ENCODE assay signal across 8 cellular contexts in the genomic region with DNA sequence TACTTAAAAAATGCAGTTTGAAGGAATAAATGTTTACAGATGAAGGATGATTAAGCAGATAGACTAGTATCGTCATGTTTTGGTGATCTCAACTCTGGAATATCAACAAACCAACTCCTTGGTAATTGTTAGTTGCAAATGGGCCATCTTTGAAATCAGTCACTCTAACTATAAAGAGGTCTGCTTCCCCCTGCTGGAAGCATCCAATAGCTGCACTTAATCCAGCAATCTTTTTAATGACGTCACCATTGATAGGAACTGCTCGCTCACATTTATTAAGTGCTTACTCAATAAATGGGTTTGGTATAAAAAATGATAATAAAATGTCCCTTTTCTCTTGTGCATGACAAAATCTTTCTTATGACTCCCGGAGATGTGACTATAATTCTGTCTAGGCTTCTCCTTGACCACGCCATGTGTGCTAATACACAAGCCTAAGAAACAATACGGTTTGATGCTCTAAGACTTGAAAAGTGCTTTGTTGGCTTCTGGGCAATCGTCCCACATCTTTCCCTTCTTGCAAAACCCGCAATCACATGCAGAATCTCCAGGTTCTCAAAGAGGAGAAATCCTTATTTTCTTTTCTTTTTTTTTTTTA.
DNase-seq lines count a peak whose midpoint lies in the region; ATAC-seq and TF ChIP-seq lines count a peak whose summit lies in the region.

No MANE protein-coding gene starts in this region.

- H3K36me3 Mint-ChIP-seq in T-helper 17 cell (ENCODE audit: low read depth), result no peaks in the 10 kb centered on the region
- no peaks in the 10 kb centered on the region for H3K36me3 Mint-ChIP-seq in effector memory CD8-positive, alpha-beta T cell (ENCODE audit: insufficient read depth)

- no peak overlapping the region for H3K4me3 ChIP-seq in AG09309 (ENCODE audit: control insufficient read depth, low read depth, low read length)

- no peak overlapping the region for H3K4me3 Mint-ChIP-seq in T-helper 17 cell
- no peak overlapping the region for H3K4me3 Mint-ChIP-seq in stimulated activated naive CD8-positive, alpha-beta T cell treated with anti-CD3 and anti-CD28 coated beads, Interleukin-15, amount 100 ng/mL, for 72 hours
- no peak overlapping the region for H3K4me3 Mint-ChIP-seq in effector memory CD8-positive, alpha-beta T cell

- H3K27ac Mint-ChIP-seq in T-helper 17 cell, result no peak overlapping the region
- H3K27ac Mint-ChIP-seq in stimulated activated naive CD8-positive, alpha-beta T cell treated with anti-CD3 and anti-CD28 coated beads, Interleukin-15, amount 100 ng/mL, for 72 hours, result no peak overlapping the region
- no peak overlapping the region for H3K27ac Mint-ChIP-seq in effector memory CD8-positive, alpha-beta T cell

- H3K27me3 Mint-ChIP-seq in T-helper 17 cell, result no peaks in the 10 kb centered on the region
- no peaks in the 10 kb centered on the region for H3K27me3 Mint-ChIP-seq in stimulated activated naive CD8-positive, alpha-beta T cell treated with anti-CD3 and anti-CD28 coated beads, Interleukin-15, amount 100 ng/mL, for 72 hours
- no peaks in the 10 kb centered on the region for H3K27me3 Mint-ChIP-seq in effector memory CD8-positive, alpha-beta T cell

- no peaks in the 10 kb centered on the region for H3K9me3 ChIP-seq in T-helper 17 cell (ENCODE audit: control insufficient read depth, low read length, poor library complexity, severe bottlenecking)

- TF ChIP-seq CTCF in AG09309 (IDR thresholded peaks at IDR 0.05; ENCODE audit: control insufficient read depth, insufficient read depth, low read depth, low read length, missing control alignments) (peak; percentile 79), GM13977 (IDR thresholded peaks at IDR 0.05; ENCODE audit: extremely low read depth, insufficient read depth, missing control alignments) (peak; percentile 53)

- DNase-seq in AG09309 (ENCODE audit: low read depth) (peak; percentile 46), GM13977 (ENCODE audit: low spot score) (peak; percentile 50), NCI-H1092 (lab: John Stamatoyannopoulos, UW) (peak; percentile 4), T-helper 17 cell (no peak), germinal center (ENCODE audit: low spot score) (peak; percentile 56)
- no peak for DNase-seq in stimulated activated naive CD8-positive, alpha-beta T cell treated with anti-CD3 and anti-CD28 coated beads, Interleukin-15, amount 100 ng/mL, for 72 hours
- no peak for DNase-seq in effector memory CD8-positive, alpha-beta T cell

- no peaks in the 10 kb centered on the region for H3K9me3 Mint-ChIP-seq in stimulated activated naive CD8-positive, alpha-beta T cell treated with anti-CD3 and anti-CD28 coated beads, Interleukin-15, amount 100 ng/mL, for 72 hours
- H3K9me3 Mint-ChIP-seq in effector memory CD8-positive, alpha-beta T cell, result no peaks in the 10 kb centered on the region

- ATAC-seq in HG02798 (IDR thresholded peaks at IDR 0.05; ENCODE audit: poor library complexity, unreplicated experiment) (peak; percentile 87), T-helper 17 cell (peak; percentile 50)
- ATAC-seq in stimulated activated naive CD8-positive, alpha-beta T cell treated with anti-CD3 and anti-CD28 coated beads, Interleukin-15, amount 100 ng/mL, for 72 hours, result peak; percentile 59
- ATAC-seq in effector memory CD8-positive, alpha-beta T cell (replicated peaks), result no peak

- in situ Hi-C loops in GM13977 (cut with MboI; ENCODE audit: low pct_unique_long_range_greater_than_20kb, low sequenced_read_pairs, unreplicated experiment), result no loop called here

- no peaks in the 10 kb centered on the region for H3K4me1 Mint-ChIP-seq in T-helper 17 cell
- H3K4me1 Mint-ChIP-seq in stimulated activated naive CD8-positive, alpha-beta T cell treated with anti-CD3 and anti-CD28 coated beads, Interleukin-15, amount 100 ng/mL, for 72 hours, result no peaks in the 10 kb centered on the region
- H3K4me1 Mint-ChIP-seq in effector memory CD8-positive, alpha-beta T cell (ENCODE audit: low read depth in 2 of 2), result no peaks in the 10 kb centered on the region

Comparison
In these comparisons a context has a peak if more than half of its experiments do, and no peak if none do; other contexts are left out.
1. DNase-seq: peak in AG09309 (single experiment), GM13977 (single experiment), NCI-H1092 (single experiment) and germinal center (single experiment); none in T-helper 17 cell (0 of 3), stimulated activated naive CD8-positive, alpha-beta T cell treated with anti-CD3 and anti-CD28 coated beads, Interleukin-15, amount 100 ng/mL, for 72 hours (0 of 2) and effector memory CD8-positive, alpha-beta T cell (0 of 3).